In the genomic region with DNA sequence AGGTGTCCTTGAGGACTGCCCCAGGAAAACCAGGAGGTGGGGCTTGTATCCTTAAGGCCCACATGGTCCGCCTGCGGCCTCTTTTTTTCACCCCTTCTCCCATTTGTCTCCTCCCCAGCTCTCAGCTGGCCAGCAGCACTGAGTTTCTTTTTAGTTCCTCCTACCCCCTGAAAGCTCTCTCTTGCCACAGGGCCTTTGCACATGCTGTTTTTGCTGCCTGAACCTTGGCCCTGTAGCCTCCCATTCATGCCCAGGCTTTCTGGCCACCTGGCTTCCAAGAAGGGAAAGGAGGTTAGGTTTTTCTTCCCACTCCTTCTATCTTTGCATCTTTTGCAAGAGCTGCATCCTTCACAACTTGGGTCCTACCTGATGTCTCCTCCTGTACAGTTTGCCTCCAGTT, we compare ENCODE assay signal across 31 cellular contexts.
"Had no signal": no experiment of that assay in that cellular context is flagged by ENCODE, and none has a peak within 500 bp of the region (broad histone marks: within the 10 kb centered on the region; RNA-seq: fewer than 3 reads in every experiment).

No MANE protein-coding gene starts in this region.

- H3K27ac ChIP-seq: left lung, lower lobe of right lung, pancreas, prostate gland, skin epidermis, stomach, testis, thyroid gland, transverse colon, upper lobe of left lung, vagina had no signal

- ATAC-seq: left colon; left lung; lower lobe of right lung; naive thymus-derived CD8-positive, alpha-beta T cell; pancreas; right cardiac atrium; sciatic nerve; stimulated activated naive B cell treated with anti-CD40 and anti-IgM and Interleukin-4, amounts not matched to agents 10 μg/mL and 1 μg/mL and 100 μg/mL, for 72 hours; stimulated activated naive CD8-positive, alpha-beta T cell treated with anti-CD3 and anti-CD28 coated beads, Interleukin-15, Interleukin-2, amounts not matched to agents 100 U/mL and 50 U/mL, for 24 hours had no signal

- H3K9me3 ChIP-seq: lower lobe of right lung, pancreas, prostate gland, testis, thyroid gland, transverse colon, upper lobe of left lung, vagina had no signal

- H3K36me3 Mint-ChIP-seq: mesothelial cell of epicardium had no signal

- H3K4me1 Mint-ChIP-seq: mesothelial cell of epicardium; nephron; neural crest cell; stimulated activated naive B cell treated with anti-CD40 and anti-IgM and Interleukin-4, amounts not matched to agents 10 μg/mL and 1 μg/mL and 100 μg/mL, for 72 hours had no signal

- H3K27ac Mint-ChIP-seq: immature natural killer cell; mesothelial cell of epicardium; nephron; stimulated activated naive B cell treated with anti-CD40 and anti-IgM and Interleukin-4, amounts not matched to agents 10 μg/mL and 1 μg/mL and 100 μg/mL, for 72 hours had no signal

- DNase-seq: hypothalamus; immature natural killer cell; kidney; left colon; left lung; lower lobe of right lung; mammary epithelial cell; mesendoderm; naive thymus-derived CD8-positive, alpha-beta T cell; pancreas; posterior cingulate gyrus; retina; right cardiac atrium; stimulated activated CD4-positive, alpha-beta T cell treated with anti-CD3 and anti-CD28 coated beads, Interleukin-12 subunit alpha, Interleukin-12 subunit beta, amount 100 ng/mL, for 4 hours; stimulated activated CD4-positive, alpha-beta T cell treated with anti-CD3 and anti-CD28 coated beads, Interleukin-15, amount 100 ng/mL, for 24 hours; stimulated activated CD4-positive, alpha-beta T cell treated with anti-CD3 and anti-CD28 coated beads, Interleukin-2, amount 100 ng/mL, for 24 hours; stimulated activated CD4-positive, alpha-beta T cell treated with anti-CD3 and anti-CD28 coated beads, Interleukin-4, amount 100 ng/mL, for 1 hour; stimulated activated naive B cell treated with anti-CD40 and anti-IgM and Interleukin-4, amounts not matched to agents 10 μg/mL and 1 μg/mL and 100 μg/mL, for 72 hours; stimulated activated naive CD8-positive, alpha-beta T cell treated with anti-CD3 and anti-CD28 coated beads, Interleukin-15, Interleukin-2, amounts not matched to agents 100 U/mL and 50 U/mL, for 24 hours; stomach; testis; thyroid gland; transverse colon had no signal

- H3K36me3 ChIP-seq: left lung, lower lobe of right lung, pancreas, prostate gland, stomach, thyroid gland, transverse colon, upper lobe of left lung, vagina had no signal

- H3K4me1 ChIP-seq: left lung, lower lobe of right lung, pancreas, prostate gland, stomach, testis, thyroid gland, transverse colon, upper lobe of left lung, vagina had no signal

- H3K27me3 ChIP-seq: pancreas, testis, thyroid gland, transverse colon, upper lobe of left lung, vagina had no signal

- H3K4me3 Mint-ChIP-seq: immature natural killer cell; mesothelial cell of epicardium; naive thymus-derived CD8-positive, alpha-beta T cell; nephron; neural crest cell; stimulated activated naive B cell treated with anti-CD40 and anti-IgM and Interleukin-4, amounts not matched to agents 10 μg/mL and 1 μg/mL and 100 μg/mL, for 72 hours had no signal

- H3K4me3 ChIP-seq: left lung, lower lobe of right lung, pancreas, prostate gland, skin epidermis, stomach, testis, thyroid gland, transverse colon, upper lobe of left lung, vagina had no signal
